In genomic region chr21:39860600-39860999, GRCh38 we compare ENCODE assay signal across 36 cellular contexts. TPM values are rescaled to one million over a fixed set of nuclear protein-coding genes. Genes with fewer than 3 reads are reported as not detected.
"Had no signal": no experiment of that assay in that cellular context is flagged by ENCODE, and none has a peak within 500 bp of the region (broad histone marks: within the 10 kb centered on the region; RNA-seq: fewer than 3 reads in every experiment).

No MANE protein-coding gene starts in this region.

- H3K9me3 ChIP-seq: adrenal gland, body of pancreas, breast epithelium had no signal

- FAIRE-seq: astrocyte, colon, TTC549 had no signal

- H3K36me3 ChIP-seq: adrenal gland, brain microvascular endothelial cell, breast epithelium had no signal

- H3K4me3 ChIP-seq: adrenal gland, body of pancreas, breast epithelium had no signal

- H3K4me1 ChIP-seq: body of pancreas, breast epithelium had no signal

- ATAC-seq: activated CD8-positive, alpha-beta T cell treated with anti-CD3 and anti-CD28 coated beads for 36 hours; activated naive CD4-positive, alpha-beta T cell treated with anti-CD3 and anti-CD28 coated beads, Interleukin-2, amount 50 U/mL, for 72 hours; activated T-cell treated with anti-CD3 and anti-CD28 coated beads, Interleukin-2, amount 50 U/mL, for 4 hours; activated T-cell treated with anti-CD3 and anti-CD28 coated beads, Interleukin-2, amount 50 U/mL, for 72 hours; activated T-helper 17 cell treated with anti-CD3 and anti-CD28 coated beads, Interleukin-2, amount 50 U/mL, for 72 hours; body of pancreas; T-helper 17 cell had no signal

- H3K27ac ChIP-seq: body of pancreas, brain microvascular endothelial cell, breast epithelium, VCaP had no signal

- H3K27me3 ChIP-seq: adrenal gland, body of pancreas, brain microvascular endothelial cell, breast epithelium had no signal

- DNase-seq: activated B cell treated with CpG ODN at 0.5 μM for 24 hours; activated CD4-positive, alpha-beta memory T cell treated with anti-CD3 and anti-CD28 coated beads for 36 hours; activated CD4-positive, alpha-beta T cell treated with anti-CD3 and anti-CD28 coated beads for 4 hours; activated CD4-positive, alpha-beta T cell treated with anti-CD3 and anti-CD28 coated beads, Interleukin-2, amount 10 ng/mL, durations not matched to agents 24 days and 14 days; activated CD4-positive, alpha-beta T cell treated with anti-CD3 and anti-CD28 coated beads, Interleukin-2, amount 50 U/mL, for 1 hour; activated CD4-positive, alpha-beta T cell treated with anti-CD3 and anti-CD28 coated beads, Interleukin-2, amount 50 U/mL, for 4 hours; activated CD4-positive, CD25-positive, alpha-beta regulatory T cell treated with anti-CD3 and anti-CD28 coated beads, Interleukin-2, amount 50 U/mL, for 72 hours; activated CD8-positive, alpha-beta memory T cell treated with anti-CD3 and anti-CD28 coated beads, Interleukin-2, amount 50 U/mL, for 4 hours; activated CD8-positive, alpha-beta T cell treated with anti-CD3 and anti-CD28 coated beads for 36 hours; activated effector memory CD4-positive, alpha-beta T cell treated with anti-CD3 and anti-CD28 coated beads, Interleukin-2, amount 50 U/mL, for 16 hours; activated gamma-delta T cell treated with Interleukin-2 at 50 U/mL for 16 hours; activated naive CD4-positive, alpha-beta T cell; activated naive CD4-positive, alpha-beta T cell treated with anti-CD3 and anti-CD28 coated beads for 36 hours; activated naive CD4-positive, alpha-beta T cell treated with anti-CD3 and anti-CD28 coated beads, Interleukin-2, amount 50 U/mL, for 16 hours; activated naive CD8-positive, alpha-beta T cell treated with anti-CD3 and anti-CD28 coated beads for 36 hours; activated T-cell treated with anti-CD3 and anti-CD28 coated beads for 4 hours; activated T-cell treated with anti-CD3 and anti-CD28 coated beads, Interleukin-2, amount 50 U/mL, for 1 hour; activated T-cell treated with anti-CD3 and anti-CD28 coated beads, Interleukin-2, amount 50 U/mL, for 4 hours; activated T-cell treated with anti-CD3 and anti-CD28 coated beads, Interleukin-2, amount 50 U/mL, for 72 hours; amniotic stem cell; aorta; body of pancreas; brain microvascular endothelial cell; central memory CD4-positive, alpha-beta T cell; T-helper 17 cell; T-helper 9 cell had no signal

RNA-seq across cellular contexts. Expression of gene PCP4, which starts 6.6 kb away (rescaled TPM):
- total RNA-seq: activated B cell treated with CpG ODN at 0.5 μM for 24 hours; activated CD4-positive, alpha-beta memory T cell treated with anti-CD3 and anti-CD28 coated beads for 36 hours; activated CD4-positive, alpha-beta T cell treated with anti-CD3 and anti-CD28 coated beads, Interleukin-2, amount 10 ng/mL, durations not matched to agents 24 days and 14 days; activated CD8-positive, alpha-beta memory T cell treated with anti-CD3 and anti-CD28 coated beads for 36 hours; activated CD8-positive, alpha-beta T cell treated with anti-CD3 and anti-CD28 coated beads for 36 hours; activated naive CD4-positive, alpha-beta T cell treated with anti-CD3 and anti-CD28 coated beads for 36 hours; activated naive CD4-positive, alpha-beta T cell treated with anti-CD3 and anti-CD28 coated beads, Interleukin-2, amount 50 U/mL, for 72 hours; activated naive CD8-positive, alpha-beta T cell treated with anti-CD3 and anti-CD28 coated beads for 36 hours; activated T-cell treated with anti-CD3 and anti-CD28 coated beads, Interleukin-2, amount 50 U/mL, for 4 hours; activated T-cell treated with anti-CD3 and anti-CD28 coated beads, Interleukin-2, amount 50 U/mL, for 72 hours; activated T-helper 1 cell treated with anti-CD3 and anti-CD28 coated beads, Interleukin-12 subunit alpha, Interleukin-12 subunit beta, Interleukin-2, Interleukin-4 antibody, amounts not matched to agents 30 ng/mL and 10 ng/mL and 1 ng/mL, durations not matched to agents 14 hours and 24 hours and 36 hours; activated T-helper 17 cell treated with anti-CD3 and anti-CD28 coated beads, Interleukin-2, amount 50 U/mL, for 72 hours; T-helper 17 cell had no signal
